ENCODE assay signal across 8 cellular contexts in the genomic region with DNA sequence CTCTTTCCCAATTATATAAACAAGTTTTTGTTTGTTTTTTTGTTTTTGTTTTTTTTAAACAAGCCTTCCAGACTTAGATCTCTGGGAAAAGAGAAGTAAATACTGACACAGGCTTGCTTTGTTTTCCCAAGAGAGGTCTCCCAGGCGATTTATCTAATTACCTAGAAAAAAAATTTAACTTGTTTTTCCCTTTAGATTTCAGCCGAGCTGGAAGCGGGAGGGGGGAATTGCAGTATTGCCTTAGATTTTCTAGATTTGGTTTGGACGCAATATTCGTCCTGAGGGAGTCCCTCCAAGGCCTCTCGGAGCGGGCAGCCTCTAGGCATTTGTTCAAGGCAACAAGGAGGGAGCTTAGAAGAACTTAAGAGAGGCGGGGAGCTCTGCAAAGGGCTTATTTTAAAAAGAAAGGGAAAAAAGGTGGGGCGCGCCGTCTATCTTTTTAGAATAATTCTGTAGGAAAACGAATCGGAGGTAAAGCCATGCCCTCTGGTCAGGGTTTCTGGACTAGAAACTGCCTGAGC. TPM values are rescaled to one million over a fixed set of nuclear protein-coding genes. Genes with fewer than 3 reads are reported as not detected.
A peak's percentile ranks its signal among the peaks of the same experiment; 100 is the strongest.
DNase-seq lines count a peak whose midpoint lies in the region; ATAC-seq and TF ChIP-seq lines count a peak whose summit lies in the region.

No MANE protein-coding gene starts in this region.

- no peaks in the 10 kb centered on the region for H3K36me3 ChIP-seq in HUES48 (ENCODE audit: control insufficient read depth, insufficient read depth, low read length)
- H3K36me3 ChIP-seq in brain microvascular endothelial cell (replicated peaks): no peaks in the 10 kb centered on the region
- H3K36me3 ChIP-seq in lower lobe of right lung: no peaks in the 10 kb centered on the region
- no peaks in the 10 kb centered on the region for H3K36me3 ChIP-seq in upper lobe of right lung

- intact Hi-C loops in lower lobe of right lung (cut with DNase I): no loop called here
- intact Hi-C loops in upper lobe of right lung (cut with DNase I): no loop called here

- H3K27ac ChIP-seq in HUES48 (ENCODE audit: low read depth, low read length) (peak overlapping the region; percentile 93), brain microvascular endothelial cell (peak overlapping the region; percentile 64), lower lobe of right lung (peak overlapping the region; percentile 93), upper lobe of right lung (peak overlapping the region; percentile 95)

- DNase-seq in brain microvascular endothelial cell (no peak), lower lobe of right lung (peak; percentile 54), upper lobe of right lung (no peak), UCSD-AML1 (lab: John Stamatoyannopoulos, UW; ENCODE audit: unreplicated experiment) (no peak), ecto neural progenitor cell (ENCODE audit: low spot score) (no peak)

- no peaks in the 10 kb centered on the region for H3K27me3 ChIP-seq in HUES48 (ENCODE audit: control insufficient read depth, insufficient read depth, low read length)
- H3K27me3 ChIP-seq in brain microvascular endothelial cell (replicated peaks): no peaks in the 10 kb centered on the region
- no peaks in the 10 kb centered on the region for H3K27me3 ChIP-seq in lower lobe of right lung (ENCODE audit: low read depth)
- no peaks in the 10 kb centered on the region for H3K27me3 ChIP-seq in upper lobe of right lung

- TF ChIP-seq POLR2A in GM19099 (IDR thresholded peaks at IDR 0.05; ENCODE audit: extremely low read depth, insufficient read length, low read depth): peak; percentile 68

- peak; percentile 27 to 49 for ATAC-seq in lower lobe of right lung
- peak; percentile 19 for ATAC-seq in upper lobe of right lung
- ATAC-seq in HG03442 (IDR thresholded peaks at IDR 0.05; ENCODE audit: unreplicated experiment): no peak

- peak overlapping the region; percentile 87 for H3K4me3 ChIP-seq in HUES48 (ENCODE audit: low read depth, low read length)
- peak overlapping the region; percentile 75 for H3K4me3 ChIP-seq in brain microvascular endothelial cell (ENCODE audit: low read depth, low read length)
- H3K4me3 ChIP-seq in lower lobe of right lung: peak overlapping the region; percentile 96
- peak overlapping the region; percentile 99 for H3K4me3 ChIP-seq in upper lobe of right lung

- H3K9ac ChIP-seq in HUES48 (ENCODE audit: low read depth, low read length): peak overlapping the region; percentile 59

- in situ Hi-C loops in brain microvascular endothelial cell (cut with HindIII; ENCODE audit: low pct_ligation_motif_present, low sequenced_read_pairs): no loop called here

- H3K4me1 ChIP-seq in HUES48 (ENCODE audit: control insufficient read depth, insufficient read depth, low read length) (peaks cover 15% of the 10 kb centered on the region), lower lobe of right lung (peaks cover 36% of the 10 kb centered on the region), upper lobe of right lung (peaks cover 24% of the 10 kb centered on the region)

- TF ChIP-seq CTCF in brain microvascular endothelial cell (IDR thresholded peaks at IDR 0.05; ENCODE audit: low read depth, low read length, missing control alignments) (no peak), lower lobe of right lung (IDR thresholded peaks at IDR 0.05) (no peak), upper lobe of right lung (IDR thresholded peaks at IDR 0.05) (no peak)

- H3K9me3 ChIP-seq in HUES48 (ENCODE audit: control insufficient read depth, insufficient read depth, low read length) (no peaks in the 10 kb centered on the region), lower lobe of right lung (no peaks in the 10 kb centered on the region), upper lobe of right lung (no peaks in the 10 kb centered on the region)

RNA-seq across cellular contexts. Expression of gene TMEM94, which starts 0.5 kb away (rescaled TPM):
- total RNA-seq in lower lobe of right lung (89.5 TPM), upper lobe of right lung (79.1 TPM)

RNA-seq across cellular contexts. Expression of gene GRB2, which starts 50.5 kb away (rescaled TPM):
- 181 TPM for total RNA-seq in lower lobe of right lung
- total RNA-seq in upper lobe of right lung: 139 TPM

RNA-seq across cellular contexts. Expression of gene CASKIN2, which starts 59.4 kb away (rescaled TPM):
- total RNA-seq in lower lobe of right lung (68.8 TPM), upper lobe of right lung (101 TPM)
